ENCODE assay signal across 10 cellular contexts in the genomic region with DNA sequence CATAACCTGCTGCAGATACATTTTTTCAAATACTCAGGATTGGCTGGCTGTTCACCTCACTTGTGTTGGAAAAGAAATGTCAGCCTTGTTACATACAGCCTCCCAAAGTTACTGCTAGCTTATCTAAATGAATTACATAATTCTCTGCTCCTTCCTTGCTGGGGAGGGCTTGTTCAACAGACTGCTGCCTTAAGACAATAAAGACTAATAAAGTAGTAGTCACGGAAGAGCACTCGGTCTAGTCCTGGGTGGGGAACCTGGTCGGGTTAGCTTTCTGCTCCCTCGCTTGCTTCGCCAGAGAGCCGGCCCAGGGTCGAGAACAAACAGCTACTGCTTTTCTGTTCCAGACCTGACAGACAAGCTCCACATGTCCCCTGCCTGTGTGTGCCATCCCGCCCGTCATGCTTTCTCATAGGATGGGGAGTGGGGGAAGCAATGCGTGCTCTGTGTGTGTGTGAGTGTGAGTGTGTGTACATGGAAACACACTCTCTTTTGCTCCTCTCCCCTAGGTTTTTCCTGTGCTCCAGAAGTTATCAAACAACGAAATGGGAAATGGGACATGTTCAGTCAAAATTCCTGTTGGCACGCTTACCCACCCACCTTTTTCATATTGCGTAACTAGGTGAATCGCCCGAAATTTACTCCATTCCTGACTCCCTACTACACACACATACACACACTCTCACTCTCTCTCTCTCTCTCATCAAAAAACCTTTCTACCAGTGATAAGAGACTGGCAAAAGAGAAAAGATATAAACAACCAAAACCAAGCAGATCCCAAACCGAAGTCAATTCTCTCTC. TPM values are rescaled to one million over a fixed set of nuclear protein-coding genes. Genes with fewer than 3 reads are reported as not detected.
DNase-seq lines count a peak whose midpoint lies in the region; ATAC-seq and TF ChIP-seq lines count a peak whose summit lies in the region.
"Had no signal": no experiment of that assay in that cellular context is flagged by ENCODE, and none has a peak within 500 bp of the region (broad histone marks: within the 10 kb centered on the region; RNA-seq: fewer than 3 reads in every experiment).

No MANE protein-coding gene starts in this region.

- no peaks in the 10 kb centered on the region for H3K9me3 Mint-ChIP-seq in activated T-cell treated with anti-CD3 and anti-CD28 coated beads, Interleukin-2, amount 50 U/mL, for 72 hours
- H3K9me3 Mint-ChIP-seq in nephron progenitor cell, result peaks cover 18% of the 10 kb centered on the region
- no peaks in the 10 kb centered on the region for H3K9me3 Mint-ChIP-seq in type B pancreatic cell

- H3K4me1 Mint-ChIP-seq in activated T-cell treated with anti-CD3 and anti-CD28 coated beads, Interleukin-2, amount 50 U/mL, for 72 hours (ENCODE audit: low read depth), result peaks cover 14% of the 10 kb centered on the region
- peaks cover 15% of the 10 kb centered on the region for H3K4me1 Mint-ChIP-seq in nephron progenitor cell
- peaks cover 9% of the 10 kb centered on the region for H3K4me1 Mint-ChIP-seq in type B pancreatic cell (ENCODE audit: unreplicated experiment)

- H3K27ac Mint-ChIP-seq in activated T-cell treated with anti-CD3 and anti-CD28 coated beads, Interleukin-2, amount 50 U/mL, for 72 hours, result no peak overlapping the region
- H3K27ac Mint-ChIP-seq in nephron progenitor cell, result no peak overlapping the region
- no peak overlapping the region for H3K27ac Mint-ChIP-seq in type B pancreatic cell

- peak overlapping the region; percentile 18 to 40 for H3K4me3 Mint-ChIP-seq in activated T-cell treated with anti-CD3 and anti-CD28 coated beads, Interleukin-2, amount 50 U/mL, for 72 hours
- H3K4me3 Mint-ChIP-seq in nephron progenitor cell, result peak overlapping the region; percentile 95
- H3K4me3 Mint-ChIP-seq in type B pancreatic cell, result peak overlapping the region; percentile 97

- H3K27me3 Mint-ChIP-seq in activated T-cell treated with anti-CD3 and anti-CD28 coated beads, Interleukin-2, amount 50 U/mL, for 72 hours (ENCODE audit: low read depth), result peaks cover 49% of the 10 kb centered on the region
- H3K27me3 Mint-ChIP-seq in nephron progenitor cell (ENCODE audit: low read depth, poor library complexity) (peaks cover 48% of the 10 kb centered on the region), type B pancreatic cell (peaks cover 53% of the 10 kb centered on the region)

- no peak for TF ChIP-seq CTCF in epithelial cell of esophagus (IDR thresholded peaks at IDR 0.05; ENCODE audit: insufficient read depth, low read depth, low read length, missing control alignments)
- TF ChIP-seq CTCF in nephron progenitor cell (IDR thresholded peaks at IDR 0.05), result no peak
- no peak for TF ChIP-seq CTCF in type B pancreatic cell (conservative IDR thresholded peaks at IDR 0.05)

- DNase-seq in activated T-cell treated with anti-CD3 and anti-CD28 coated beads, Interleukin-2, amount 50 U/mL, for 72 hours, result no peak
- no peak for DNase-seq in activated T-cell treated with anti-CD3 and anti-CD28 coated beads for 4 hours
- DNase-seq in epithelial cell of esophagus (ENCODE audit: low read depth), result peak; percentile 33
- no peak for DNase-seq in nephron progenitor cell
- DNase-seq in type B pancreatic cell (ENCODE audit: extremely low spot score, unreplicated experiment), result no peak
- DNase-seq in NCI-H446 treated with DMSO at 0.1 percent for 48 hours (lab: John Stamatoyannopoulos, UW), result no peak
- DNase-seq: activated T-cell treated with anti-CD3 and anti-CD28 coated beads, Interleukin-2, amount 50 U/mL, for 1 hour; NCI-H2081 treated with DMSO at 0.1 percent for 48 hours had no signal

- H3K36me3 Mint-ChIP-seq in activated T-cell treated with anti-CD3 and anti-CD28 coated beads, Interleukin-2, amount 50 U/mL, for 72 hours (ENCODE audit: insufficient read depth in 2 of 2), result no peaks in the 10 kb centered on the region
- H3K36me3 Mint-ChIP-seq in nephron progenitor cell (ENCODE audit: low read depth) (peaks cover 5% of the 10 kb centered on the region), type B pancreatic cell (no peaks in the 10 kb centered on the region)

- no peak for ATAC-seq in activated T-cell treated with anti-CD3 and anti-CD28 coated beads, Interleukin-2, amount 50 U/mL, for 72 hours (replicated peaks in 1 of 2)
- ATAC-seq in GM18517 (IDR thresholded peaks at IDR 0.05; ENCODE audit: unreplicated experiment), result no peak
- no peak for ATAC-seq in GM18907 (IDR thresholded peaks at IDR 0.05; ENCODE audit: unreplicated experiment)

- no peak overlapping the region for H3K4me3 ChIP-seq in epithelial cell of esophagus (ENCODE audit: low read length)

RNA-seq across cellular contexts. Expression of gene NPY1R, which starts 1.4 kb away (rescaled TPM):
- not detected for total RNA-seq in activated T-cell treated with anti-CD3 and anti-CD28 coated beads, Interleukin-2, amount 50 U/mL, for 72 hours
- 6.6 and 84.8 TPM in 2 replicates for total RNA-seq in type B pancreatic cell (ENCODE audit: low replicate concordance)

RNA-seq across cellular contexts. Expression of gene NPY5R, which starts 12.7 kb away (rescaled TPM):
- not detected for total RNA-seq in activated T-cell treated with anti-CD3 and anti-CD28 coated beads, Interleukin-2, amount 50 U/mL, for 72 hours
- total RNA-seq in type B pancreatic cell (ENCODE audit: low replicate concordance), result 8.8 TPM in 1 of 2 replicates, not detected in the other

Comparison
In these comparisons a context has a peak if more than half of its experiments do, and no peak if none do; other contexts are left out.
1. H3K4me3 Mint-ChIP-seq: peak in every context shown above with its lines; median percentile 97 in type B pancreatic cell; 95 in nephron progenitor cell; 29 in activated T-cell treated with anti-CD3 and anti-CD28 coated beads, Interleukin-2, amount 50 U/mL, for 72 hours.